In genomic region chr2:47437287-47437686, GRCh38 we compare ENCODE assay signal across 9 cellular contexts. TPM values are rescaled to one million over a fixed set of nuclear protein-coding genes. Genes with fewer than 3 reads are reported as not detected.
DNase-seq lines count a peak whose midpoint lies in the region; ATAC-seq, FAIRE-seq and TF ChIP-seq lines count a peak whose summit lies in the region.
"Had no signal": no experiment of that assay in that cellular context is flagged by ENCODE, and none has a peak within 500 bp of the region (broad histone marks: within the 10 kb centered on the region; RNA-seq: fewer than 3 reads in every experiment).

No MANE protein-coding gene starts in this region.

- H3K9me3 Mint-ChIP-seq in neural crest cell = peaks cover 3% of the 10 kb centered on the region

- H3K27me3 Mint-ChIP-seq in neural crest cell (ENCODE audit: low read depth) = no peaks in the 10 kb centered on the region

- H3K4me3 ChIP-seq in coronary artery = no peak overlapping the region

- no peak for TF ChIP-seq POLR2A in H54 (IDR thresholded peaks at IDR 0.05; ENCODE audit: low read depth, low read length)

- H3K27ac Mint-ChIP-seq in neural crest cell (ENCODE audit: unreplicated experiment) = no peak overlapping the region

- ATAC-seq in GM21717 (IDR thresholded peaks at IDR 0.05; ENCODE audit: unreplicated experiment) = no peak

- no peaks in the 10 kb centered on the region for H3K4me1 Mint-ChIP-seq in neural crest cell

- peak; percentile 41 for DNase-seq in DMS53 treated with DMSO at 0.1 percent for 48 hours (lab: John Stamatoyannopoulos, UW; ENCODE audit: unreplicated experiment)
- DNase-seq in NCI-H1694 treated with DMSO at 0.1 percent for 48 hours (lab: John Stamatoyannopoulos, UW) = peak; percentile 60
- DNase-seq in coronary artery (ENCODE audit: low spot score) = no peak
- no peak for DNase-seq in neural crest cell (ENCODE audit: low read depth, low spot score)
- DNase-seq in activated CD4-positive, alpha-beta T cell treated with anti-CD3 and anti-CD28 coated beads, Interleukin-2, amount 50 U/mL, for 4 hours = no peak
- no peak for DNase-seq in H54 (ENCODE audit: insufficient read length, low spot score)
- DNase-seq in effector CD8-positive, alpha-beta T cell (lab: John Stamatoyannopoulos, UW) = no peak

- peak; percentile 27 for TF ChIP-seq CTCF in coronary artery (IDR thresholded peaks at IDR 0.05)
- peak; percentile 65 for TF ChIP-seq CTCF in neural crest cell (conservative IDR thresholded peaks at IDR 0.05)

- H3K27ac ChIP-seq in coronary artery = no peak overlapping the region
- H3K27ac ChIP-seq: epithelial cell of prostate had no signal

- H3K4me3 Mint-ChIP-seq in neural crest cell = no peak overlapping the region

- no peak for FAIRE-seq in H54 (lab: Jason Lieb, UNC)

- H3K36me3 Mint-ChIP-seq in neural crest cell (ENCODE audit: low read depth) = peaks cover 18% of the 10 kb centered on the region

RNA-seq across cellular contexts. Expression of gene MSH2, which starts 34.3 kb away (rescaled TPM):
- total RNA-seq in neural crest cell = 81.9 and 84.5 TPM in 2 replicates

Comparison
In these comparisons a context has a peak if more than half of its experiments do, and no peak if none do; other contexts are left out.
1. DNase-seq: peak in DMS53 treated with DMSO at 0.1 percent for 48 hours (single experiment) and NCI-H1694 treated with DMSO at 0.1 percent for 48 hours (single experiment); none in coronary artery (single experiment), neural crest cell (single experiment), activated CD4-positive, alpha-beta T cell treated with anti-CD3 and anti-CD28 coated beads, Interleukin-2, amount 50 U/mL, for 4 hours (0 of 2), H54 (single experiment) and effector CD8-positive, alpha-beta T cell (single experiment).